Comparison of ENCODE assay signal across 8 cellular contexts in the genomic region with DNA sequence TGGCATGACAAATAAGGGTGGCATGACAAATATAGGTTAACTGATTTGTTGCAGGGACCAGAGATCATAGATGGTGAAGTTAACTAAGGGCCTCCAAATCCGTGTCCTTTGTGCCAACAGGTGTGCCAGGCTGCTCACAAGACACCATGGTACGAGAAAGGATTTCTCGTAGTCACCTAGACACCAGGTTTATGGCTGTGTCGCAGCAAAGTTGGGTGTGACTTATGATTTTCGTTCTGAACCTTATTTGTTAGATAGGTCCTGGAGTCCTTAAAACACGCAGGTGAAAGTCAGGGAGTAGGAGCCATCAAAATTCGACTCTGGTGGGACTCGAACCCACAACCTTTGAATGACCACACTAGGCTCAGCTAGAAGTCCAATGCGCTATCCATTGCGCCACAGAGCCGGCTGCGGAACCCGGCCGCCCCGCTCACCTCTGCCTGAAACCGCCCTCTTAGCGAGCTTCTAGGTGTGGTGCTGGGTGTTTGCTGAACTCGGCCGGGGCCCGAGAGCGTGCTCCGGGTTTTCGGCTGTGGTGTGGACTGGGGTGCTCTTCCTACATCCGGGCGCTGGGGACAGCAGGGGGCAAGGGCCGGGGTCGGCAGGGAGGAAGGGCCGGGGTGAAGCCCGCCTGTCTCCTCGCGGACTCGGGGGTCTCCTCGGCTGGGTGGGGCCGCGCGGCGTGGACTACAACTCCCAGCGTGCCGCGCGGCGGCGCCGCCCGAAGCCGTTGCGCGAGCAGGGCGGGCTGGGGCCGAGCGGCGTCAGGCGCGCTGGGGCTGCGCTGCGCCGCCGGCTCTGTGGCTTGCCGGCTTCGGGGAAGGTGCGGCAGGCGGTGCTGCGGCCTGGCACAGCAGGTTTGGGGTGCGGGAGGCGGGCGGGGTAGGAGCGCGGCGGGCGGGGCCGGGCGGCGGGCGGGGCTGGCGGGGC. TPM values are rescaled to one million over a fixed set of nuclear protein-coding genes. Genes with fewer than 3 reads are reported as not detected.
DNase-seq lines count a peak whose midpoint lies in the region; ATAC-seq and TF ChIP-seq lines count a peak whose summit lies in the region.

SLC27A4 (plus strand) TSS at position 767 of the 930 bp plus-strand sequence. CDS start 2,606 bp downstream, outside the sequence.

- intact Hi-C loops in activated CD4-positive, alpha-beta memory T cell treated with anti-CD3 and anti-CD28 coated beads for 36 hours (cut with micrococcal nuclease): loop anchor here (1.0 to 2.0 kb wide), 3 partner anchors 18 to 89 kb away; partner anchors contain the start of genes COQ4, TRUB2 and URM1
- intact Hi-C loops in lower leg skin (cut with DNase I; ENCODE audit: low total_unique reads): loop anchor here (5.0 kb wide), 1 partner anchor 53 kb away; no protein-coding TSS in a partner anchor

- H3K4me3 ChIP-seq in duodenal mucosa (ENCODE audit: low read depth in 1 of 2, low read length in 2 of 2) (peak within 1 kb of the TSS; percentile 79 to 82), lower leg skin (ENCODE audit: low read depth, poor library complexity, severe bottlenecking) (peak within 1 kb of the TSS; percentile 58)

- H3K36me3 ChIP-seq in duodenal mucosa (ENCODE audit: control insufficient read depth in 1 of 2, insufficient read depth in 2 of 2, low read length in 2 of 2): peaks cover 6 to 27% of the 10 kb centered on the region in 2 donors

- no peak for TF ChIP-seq POLR2A in lower leg skin (IDR thresholded peaks at IDR 0.05)

- 8 to 31% methylated on average over 11 to 35 of the region's 75 CpGs for WGBS in lower leg skin, 2 donors

- H3K4me3 Mint-ChIP-seq in activated CD4-positive, alpha-beta memory T cell treated with anti-CD3 and anti-CD28 coated beads for 36 hours: peak within 1 kb of the TSS; percentile 90

- peak within 1 kb of the TSS; percentile 76 for H3K27ac Mint-ChIP-seq in activated CD4-positive, alpha-beta memory T cell treated with anti-CD3 and anti-CD28 coated beads for 36 hours

- H3K4me1 Mint-ChIP-seq in activated CD4-positive, alpha-beta memory T cell treated with anti-CD3 and anti-CD28 coated beads for 36 hours (ENCODE audit: low read depth): peaks cover 5% of the 10 kb centered on the region

- CTCF ChIA-PET in activated CD4-positive, alpha-beta memory T cell treated with anti-CD3 and anti-CD28 coated beads for 36 hours (lab: Charles Lee): interaction anchor here (0.6 to 1.8 kb wide), 2 partner anchors 45 to 85 kb away, joined by 3 to 6 read pairs; no protein-coding TSS in a partner anchor

- H3K9me3 ChIP-seq in duodenal mucosa (ENCODE audit: control insufficient read depth in 1 of 2, low read length in 2 of 2): no peaks in the 10 kb centered on the region

- H3K9me3 Mint-ChIP-seq in activated CD4-positive, alpha-beta memory T cell treated with anti-CD3 and anti-CD28 coated beads for 36 hours: no peaks in the 10 kb centered on the region

- peaks cover 13 to 22% of the 10 kb centered on the region in 2 donors for H3K4me1 ChIP-seq in duodenal mucosa (ENCODE audit: control insufficient read depth in 1 of 2, insufficient read depth in 2 of 2, low read length in 2 of 2)

- peak within 1 kb of the TSS; percentile 89 for H3K27ac ChIP-seq in duodenal mucosa (ENCODE audit: low read depth, low read length)

- no peaks in the 10 kb centered on the region for H3K27me3 ChIP-seq in duodenal mucosa (ENCODE audit: control insufficient read depth in 1 of 2, insufficient read depth in 2 of 2, low read length in 2 of 2)

- no peak for TF ChIP-seq CTCF in lower leg skin (IDR thresholded peaks at IDR 0.05)

- peak within 1 kb of the TSS; percentile 82 to 88 for H3K9ac ChIP-seq in duodenal mucosa (ENCODE audit: low read depth in 1 of 2, low read length in 2 of 2)

- peaks cover 6% of the 10 kb centered on the region for H3K36me3 Mint-ChIP-seq in activated CD4-positive, alpha-beta memory T cell treated with anti-CD3 and anti-CD28 coated beads for 36 hours

- H3K27me3 Mint-ChIP-seq in activated CD4-positive, alpha-beta memory T cell treated with anti-CD3 and anti-CD28 coated beads for 36 hours: no peaks in the 10 kb centered on the region

- POLR2A ChIA-PET in activated CD4-positive, alpha-beta memory T cell treated with anti-CD3 and anti-CD28 coated beads for 36 hours (lab: Charles Lee): interaction anchor here (0.6 to 1.2 kb wide), 3 partner anchors 13 to 79 kb away, joined by 3 read pairs; partner anchors contain the start of gene URM1

- ATAC-seq in GM18907 (IDR thresholded peaks at IDR 0.05; ENCODE audit: unreplicated experiment) (peak; percentile 71), HG03175 (IDR thresholded peaks at IDR 0.05; ENCODE audit: unreplicated experiment) (peak; percentile 82)

- DNase-seq in AG08396 (ENCODE audit: low spot score) (peak; percentile 94), NCI-H748 (lab: John Stamatoyannopoulos, UW; ENCODE audit: unreplicated experiment) (peak; percentile 90), lower leg skin (ENCODE audit: low spot score in 2 of 2) (peak; percentile 48 to 90)
- DNase-seq in activated CD4-positive, alpha-beta memory T cell treated with anti-CD3 and anti-CD28 coated beads for 36 hours: peak; percentile 84
- DNase-seq in stimulated activated CD4-positive, alpha-beta T cell treated with anti-CD3 and anti-CD28 coated beads, Interleukin-4, amount 100 ng/mL, for 48 hours (ENCODE audit: low read depth in 2 of 2): peak; percentile 66 to 74

RNA-seq across cellular contexts. Expression of gene SLC27A4, which starts in this region (rescaled TPM):
- 10 to 100 TPM; 12.6 to 14.1 TPM for total RNA-seq in activated CD4-positive, alpha-beta memory T cell treated with anti-CD3 and anti-CD28 coated beads for 36 hours
- 100 to 1,000 TPM in 1 of 4 donors, 10 to 100 TPM in 3; 64.7 to 105 (median 73.3) TPM for total RNA-seq in lower leg skin

Comparison
In these comparisons a context has a peak if more than half of its experiments do, and no peak if none do; other contexts are left out.
1. Peak in every context shown above with its lines: DNase-seq, ATAC-seq, H3K4me3 ChIP-seq and H3K27ac ChIP-seq.
2. RNA of gene SLC27A4 (total RNA-seq): 64.7 to 105 TPM in lower leg skin; 12.6 to 14.1 TPM in activated CD4-positive, alpha-beta memory T cell treated with anti-CD3 and anti-CD28 coated beads for 36 hours; every median in the first group is over 4 times any median in the second.